Comparison of ENCODE assay signal across 8 cellular contexts in genomic region chr3:9396301-9396631, GRCh38. TPM values are rescaled to one million over a fixed set of nuclear protein-coding genes. Genes with fewer than 3 reads are reported as not detected.
DNase-seq lines count a peak whose midpoint lies in the region; ATAC-seq, FAIRE-seq and TF ChIP-seq lines count a peak whose summit lies in the region.

No MANE protein-coding gene starts in this region.

- peak overlapping the region; percentile 98 for H3K4me2 ChIP-seq in HepG2 (ENCODE audit: low read depth, low read length)

- H3K4me1 Mint-ChIP-seq in T-helper 2 cell treated with Interferon-gamma antibody and Interleukin-4, amounts not matched to agents 5 μg/mL and 100 μg/mL, for 36 hours (ENCODE audit: low read depth), result peaks cover 47% of the 10 kb centered on the region

- TF ChIP-seq RAD21 in HepG2 (CRISPR knock-in tag; IDR thresholded peaks at IDR 0.05), result no peak

- H3K9me3 Mint-ChIP-seq in T-helper 2 cell treated with Interferon-gamma antibody and Interleukin-4, amounts not matched to agents 5 μg/mL and 100 μg/mL, for 36 hours, result no peaks in the 10 kb centered on the region

- CTCF ChIA-PET in HepG2 (lab: Yijun Ruan, JAX; ENCODE audit: low intra/inter-chr PET ratio, low total read pairs), result no interaction called here

- no TSS peak for BruUV-seq in HepG2 (replicated peaks; lab: Mats Ljungman, UMichigan)

- peaks cover 4 to 40% of the 10 kb centered on the region in 2 experiments for H3K36me3 ChIP-seq in HepG2 (replicated peaks in 1 of 2; ENCODE audit: control insufficient read depth in 1 of 2, insufficient read depth in 2 of 2, low read length in 2 of 2)

- intact Hi-C loops in HepG2 (cut with micrococcal nuclease; ENCODE audit: unreplicated experiment), result no loop called here

- H3K27ac ChIP-seq in coronary artery (peak overlapping the region; percentile 98 to 100), HepG2 (ENCODE audit: extremely low read length, insufficient read depth, low read length) (peak overlapping the region; percentile 93)

- no peak for TF ChIP-seq EP300 in HepG2 (IDR thresholded peaks at IDR 0.05; ENCODE audit: low read depth in 2 of 2, low read length in 2 of 2)
- no peak for TF ChIP-seq EP300 in HepG2 (CRISPR knock-in tag; IDR thresholded peaks at IDR 0.05; ENCODE audit: borderline replicate concordance)

- DNase-seq in 8988T (peak; percentile 76), GM13976 (ENCODE audit: low spot score) (peak; percentile 64), NCI-H128 (lab: John Stamatoyannopoulos, UW; ENCODE audit: unreplicated experiment) (peak; percentile 75), coronary artery (ENCODE audit: low spot score) (peak; percentile 97), HepG2 (ENCODE audit: low spot score) (no peak)
- peak; percentile 82 for DNase-seq in T-helper 2 cell treated with Interferon-gamma antibody and Interleukin-4, amounts not matched to agents 5 μg/mL and 100 μg/mL, for 36 hours (ENCODE audit: low spot score)
- peak; percentile 42 to 58 for DNase-seq in stimulated activated CD8-positive, alpha-beta memory T cell treated with anti-CD3 and anti-CD28 coated beads, Interleukin-4, amount 100 ng/mL, for 4 hours (ENCODE audit: low read depth in 2 of 2, low spot score in 1 of 2)

- peaks cover 87% of the 10 kb centered on the region for H3K79me2 ChIP-seq in HepG2 (ENCODE audit: insufficient read depth, low read length)

- peaks cover 54% of the 10 kb centered on the region for H3K4me1 ChIP-seq in HepG2 (ENCODE audit: insufficient read depth, low read length)

- H3K9ac ChIP-seq in HepG2 (ENCODE audit: insufficient read depth, low read depth, low read length), result peak overlapping the region; percentile 96

- H3K27me3 Mint-ChIP-seq in T-helper 2 cell treated with Interferon-gamma antibody and Interleukin-4, amounts not matched to agents 5 μg/mL and 100 μg/mL, for 36 hours (ENCODE audit: low read depth), result no peaks in the 10 kb centered on the region

- in situ Hi-C loops in GM13976 (cut with MboI; ENCODE audit: low sequenced_read_pairs, unreplicated experiment) (no loop called here), HepG2 (cut with HindIII; ENCODE audit: extremely low pct_ligation_motif_present, low pct_unique_long_range_greater_than_20kb) (no loop called here)

- peaks cover 57% of the 10 kb centered on the region for H3K36me3 Mint-ChIP-seq in T-helper 2 cell treated with Interferon-gamma antibody and Interleukin-4, amounts not matched to agents 5 μg/mL and 100 μg/mL, for 36 hours (ENCODE audit: low read depth)

- peak in 1 of 2 experiments; percentile 48; a peak in 1 of 4 replicates for TF ChIP-seq POLR2A in HepG2 (IDR thresholded peaks at IDR 0.05; ENCODE audit: insufficient read depth in 1 of 2, low read depth in 2 of 2, low read length in 2 of 2)

- POLR2A ChIA-PET in HepG2 (lab: Yijun Ruan, JAX), result interaction anchor here (0.8 to 5.8 kb wide), 19 partner anchors 8 to 431 kb away, joined by 3 to 112 read pairs (median 6); partner anchors contain the start of gene THUMPD3

- ATAC-seq in HG02840 (IDR thresholded peaks at IDR 0.05; ENCODE audit: low FRiP score, unreplicated experiment), result peak; percentile 23
- peak; percentile 21; the same call in 2 of the 3 replicates for ATAC-seq in HepG2

- peaks cover 73% of the 10 kb centered on the region for H4K20me1 ChIP-seq in HepG2 (ENCODE audit: insufficient read depth, low read length)

- WGBS in HepG2 (ENCODE audit: low lambda C conversion rate), result 2% methylated on average over 8 of the region's 25 CpGs

- peak overlapping the region; percentile 96 for H3K27ac Mint-ChIP-seq in T-helper 2 cell treated with Interferon-gamma antibody and Interleukin-4, amounts not matched to agents 5 μg/mL and 100 μg/mL, for 36 hours

- no peak for FAIRE-seq in HepG2 (lab: Jason Lieb, UNC)

- H3K9me3 ChIP-seq in HepG2 (ENCODE audit: low read length), result no peaks in the 10 kb centered on the region

- peak overlapping the region; percentile 95 for H3K4me3 Mint-ChIP-seq in T-helper 2 cell treated with Interferon-gamma antibody and Interleukin-4, amounts not matched to agents 5 μg/mL and 100 μg/mL, for 36 hours

- TF ChIP-seq CTCF in GM13976 (IDR thresholded peaks at IDR 0.05; ENCODE audit: borderline replicate concordance, control extremely low read depth, extremely low read depth, insufficient read depth, missing control alignments) (no peak), coronary artery (IDR thresholded peaks at IDR 0.05) (no peak), HepG2 (CRISPR knock-in tag; IDR thresholded peaks at IDR 0.05) (no peak)

- H3K4me3 ChIP-seq in coronary artery, result peak overlapping the region; percentile 94
- H3K4me3 ChIP-seq in HepG2 (replicated peaks in 1 of 3; ENCODE audit: insufficient read depth in 1 of 3, low read depth in 2 of 3, low read length in 3 of 3), result peak overlapping the region; percentile 91 to 95 (median 92)

- no peak overlapping the region for H2AFZ ChIP-seq in HepG2 (ENCODE audit: low read length)

- H3K27me3 ChIP-seq in HepG2 (ENCODE audit: control insufficient read depth in 1 of 2, insufficient read depth in 2 of 2, low read length in 2 of 2), result no peaks in the 10 kb centered on the region; a peak in 1 of 5 replicates

TF ChIP-seq in HepG2, 621 proteins besides CTCF, POLR2A, EP300 and RAD21 (continues in another document):
- TF ChIP-seq ZHX1 (CRISPR knock-in tag; IDR thresholded peaks at IDR 0.05; ENCODE audit: low read depth), result 0 out of 2 replicates have a peak, but pooled peaks have one; percentile 12

RNA-seq across cellular contexts. Expression of gene SETD5, which starts 1.1 kb away (rescaled TPM):
- 40.6 and 46.8 TPM in 2 replicates for total RNA-seq in HepG2 (2016; rRNA removed; fragmentation: Illumina TruSeq; extraction: Trizol)
- 26.3 and 27.9 TPM in 2 replicates for total RNA-seq in HepG2 (2016; cell fraction: cytosol; rRNA removed; fragmentation: Illumina TruSeq; extraction: Trizol; ENCODE audit: low read depth)
- total RNA-seq in HepG2 (2016; cell fraction: insoluble cytoplasmic fraction; rRNA removed; fragmentation: Illumina TruSeq; extraction: Trizol), result 35.8 and 43.9 TPM in 2 replicates
- 26.2 and 27.3 TPM in 2 replicates for total RNA-seq in HepG2 (2016; cell fraction: membrane; rRNA removed; fragmentation: Illumina TruSeq; extraction: Trizol)
- 98.3 and 114 TPM in 2 replicates for total RNA-seq in HepG2 (2016; cell fraction: nucleus; rRNA removed; fragmentation: Illumina TruSeq; extraction: Trizol)
- 79.8 and 95.8 TPM in 2 replicates for polyA plus RNA-seq in HepG2 (2011; rRNA removed)
- polyA plus RNA-seq in HepG2 (2011; cell fraction: cytosol; rRNA removed), result 26.9 and 32.4 TPM in 2 replicates
- polyA plus RNA-seq in HepG2 (2011; cell fraction: nucleus; rRNA removed), result 146 and 182 TPM in 2 replicates
- 71.2 and 71.4 TPM in 2 replicates for polyA plus RNA-seq in HepG2 (2012)
- polyA plus RNA-seq in HepG2 (2016; cell fraction: cytosol; fragmentation: Illumina TruSeq; extraction: Trizol; ENCODE audit: low read depth), result 1.9 and 2.5 TPM in 2 replicates
- 30.4 and 34.5 TPM in 2 replicates for polyA plus RNA-seq in HepG2 (2016; cell fraction: insoluble cytoplasmic fraction; fragmentation: Illumina TruSeq; extraction: Trizol; ENCODE audit: low read depth)
- polyA plus RNA-seq in HepG2 (2016; cell fraction: membrane; fragmentation: Illumina TruSeq; extraction: Trizol; ENCODE audit: low read depth), result 7.4 and 7.5 TPM in 2 replicates
- polyA plus RNA-seq in HepG2 (2016; cell fraction: nucleus; fragmentation: Illumina TruSeq; extraction: Trizol; ENCODE audit: insufficient read depth, low read depth), result 137 and 159 TPM in 2 replicates
- 83.8 and 106 TPM in 2 replicates for polyA minus RNA-seq in HepG2 (2011; rRNA and poly(A)+ RNA removed; ENCODE audit: low replicate concordance)
- polyA minus RNA-seq in HepG2 (2011; cell fraction: cytosol; rRNA and poly(A)+ RNA removed), result 48.4 and 58.5 TPM in 2 replicates
- 243 and 288 TPM in 2 replicates for polyA minus RNA-seq in HepG2 (2011; cell fraction: nucleus; rRNA and poly(A)+ RNA removed)

RNA-seq across cellular contexts. Expression of gene THUMPD3, which starts 33.4 kb away (rescaled TPM):
- 44.1 and 62.4 TPM in 2 replicates for total RNA-seq in HepG2 (2016; rRNA removed; fragmentation: Illumina TruSeq; extraction: Trizol)
- total RNA-seq in HepG2 (2016; cell fraction: cytosol; rRNA removed; fragmentation: Illumina TruSeq; extraction: Trizol; ENCODE audit: low read depth), result 10.2 and 11.1 TPM in 2 replicates
- 47.7 and 61.2 TPM in 2 replicates for total RNA-seq in HepG2 (2016; cell fraction: insoluble cytoplasmic fraction; rRNA removed; fragmentation: Illumina TruSeq; extraction: Trizol)
- total RNA-seq in HepG2 (2016; cell fraction: membrane; rRNA removed; fragmentation: Illumina TruSeq; extraction: Trizol), result 24.6 and 30.2 TPM in 2 replicates
- total RNA-seq in HepG2 (2016; cell fraction: nucleus; rRNA removed; fragmentation: Illumina TruSeq; extraction: Trizol), result 22.3 and 26.8 TPM in 2 replicates
- 27.5 and 31.2 TPM in 2 replicates for polyA plus RNA-seq in HepG2 (2011; rRNA removed)
- 18.8 and 24.9 TPM in 2 replicates for polyA plus RNA-seq in HepG2 (2011; cell fraction: cytosol; rRNA removed)
- 16.7 and 17.6 TPM in 2 replicates for polyA plus RNA-seq in HepG2 (2011; cell fraction: nucleus; rRNA removed)
- 27.5 and 34.5 TPM in 2 replicates for polyA plus RNA-seq in HepG2 (2012)
- polyA plus RNA-seq in HepG2 (2016; cell fraction: cytosol; fragmentation: Illumina TruSeq; extraction: Trizol; ENCODE audit: low read depth), result 4.9 and 5.9 TPM in 2 replicates
- polyA plus RNA-seq in HepG2 (2016; cell fraction: insoluble cytoplasmic fraction; fragmentation: Illumina TruSeq; extraction: Trizol; ENCODE audit: low read depth), result 49.5 and 53.5 TPM in 2 replicates
- 11.9 and 13.1 TPM in 2 replicates for polyA plus RNA-seq in HepG2 (2016; cell fraction: membrane; fragmentation: Illumina TruSeq; extraction: Trizol; ENCODE audit: low read depth)
- polyA plus RNA-seq in HepG2 (2016; cell fraction: nucleus; fragmentation: Illumina TruSeq; extraction: Trizol; ENCODE audit: insufficient read depth, low read depth), result 29.7 and 33.3 TPM in 2 replicates
- polyA minus RNA-seq in HepG2 (2011; rRNA and poly(A)+ RNA removed; ENCODE audit: low replicate concordance), result 39.3 and 55.9 TPM in 2 replicates
- 30.0 and 31.3 TPM in 2 replicates for polyA minus RNA-seq in HepG2 (2011; cell fraction: cytosol; rRNA and poly(A)+ RNA removed)
- 23.6 and 35.3 TPM in 2 replicates for polyA minus RNA-seq in HepG2 (2011; cell fraction: nucleus; rRNA and poly(A)+ RNA removed)
